In the genomic region with DNA sequence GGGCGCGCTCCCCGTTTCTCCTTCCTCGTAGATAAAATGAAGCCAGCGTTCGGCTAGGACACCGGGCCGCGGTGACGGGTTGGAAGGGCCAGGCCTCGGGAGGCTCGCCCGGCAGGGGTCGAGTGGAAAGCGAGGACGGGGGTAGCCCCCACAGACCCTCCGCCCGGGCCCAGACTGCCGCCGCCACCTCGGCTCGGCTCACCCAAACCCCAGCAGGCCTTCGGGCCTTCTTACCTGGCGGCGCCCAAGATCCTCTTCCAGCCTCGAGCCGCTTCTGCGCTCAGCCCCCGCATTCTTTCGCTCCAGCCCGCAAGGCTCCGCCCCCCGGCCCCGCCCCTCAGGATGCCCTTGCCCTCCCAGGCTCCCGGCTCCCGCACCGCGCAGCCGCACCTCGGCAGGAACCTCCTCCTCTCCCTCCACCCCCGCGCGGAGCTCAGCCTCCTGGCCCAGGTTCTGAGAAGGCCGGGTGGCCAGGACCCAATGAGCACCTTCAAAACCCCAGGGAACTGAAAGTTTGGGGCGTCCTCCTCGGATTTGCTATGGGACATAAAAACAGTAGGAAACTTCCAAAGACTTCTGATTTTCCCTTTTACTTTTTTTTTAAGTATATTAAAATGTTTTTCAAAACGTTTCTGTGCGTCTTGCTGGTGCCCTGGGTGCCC, we compare ENCODE assay signal across 8 cellular contexts. TPM values are rescaled to one million over a fixed set of nuclear protein-coding genes. Genes with fewer than 3 reads are reported as not detected.
DNase-seq lines count a peak whose midpoint lies in the region; ATAC-seq lines count a peak whose summit lies in the region.

TSS of gene CD59 (minus strand) at position 276 of the 662 bp plus-strand sequence. CDS start 13,978 bp downstream, outside the sequence.

- H3K4me1 ChIP-seq in NT2/D1 (ENCODE audit: insufficient read depth, insufficient read length), result no peaks in the 10 kb centered on the region
- no peaks in the 10 kb centered on the region for H3K4me1 ChIP-seq in endocrine pancreas (ENCODE audit: control insufficient read depth, insufficient read depth, low read length)
- peaks cover 4% of the 10 kb centered on the region for H3K4me1 ChIP-seq in mesendoderm (ENCODE audit: control insufficient read depth, low read depth, low read length)

- no peak within 1 kb of the TSS for H2BK120ac ChIP-seq in mesendoderm (ENCODE audit: low read depth, low read length)

- peak within 1 kb of the TSS; percentile 61 for H3K4me3 ChIP-seq in NT2/D1 (ENCODE audit: insufficient read length, low read depth)
- peak within 1 kb of the TSS; percentile 80 for H3K4me3 ChIP-seq in endocrine pancreas (ENCODE audit: control insufficient read depth, insufficient read depth, low read length)
- H3K4me3 ChIP-seq in mesendoderm (ENCODE audit: low read length), result peak within 1 kb of the TSS; percentile 60

- no peak within 1 kb of the TSS for H4K8ac ChIP-seq in mesendoderm (ENCODE audit: low read depth, low read length)

- no peak within 1 kb of the TSS for H2BK15ac ChIP-seq in mesendoderm (replicated peaks; ENCODE audit: low read depth)

- no peak within 1 kb of the TSS for H4K5ac ChIP-seq in mesendoderm (ENCODE audit: low read length)

- peak within 1 kb of the TSS; percentile 71 for H3K4me2 ChIP-seq in mesendoderm (ENCODE audit: low read length)

- H3K56ac ChIP-seq in mesendoderm (ENCODE audit: low read length), result peak within 1 kb of the TSS; percentile 87

- no peaks in the 10 kb centered on the region for H3K9me3 ChIP-seq in NT2/D1 (ENCODE audit: insufficient read depth, low read length)
- H3K9me3 ChIP-seq in endocrine pancreas (ENCODE audit: control insufficient read depth, low read length), result no peaks in the 10 kb centered on the region

- no peak within 1 kb of the TSS for H2AK5ac ChIP-seq in mesendoderm (ENCODE audit: low read length)

- H3K79me1 ChIP-seq in mesendoderm (ENCODE audit: low read length), result peaks cover 5% of the 10 kb centered on the region

- peak within 1 kb of the TSS; percentile 70 for H3K18ac ChIP-seq in mesendoderm (ENCODE audit: low read length)

- H3K9ac ChIP-seq in NT2/D1 (ENCODE audit: insufficient read length, low read depth) (peak within 1 kb of the TSS; percentile 83), endocrine pancreas (ENCODE audit: control insufficient read depth, insufficient read depth, low read length) (peak within 1 kb of the TSS; percentile 76), mesendoderm (ENCODE audit: low read length) (peak within 1 kb of the TSS; percentile 82)

- H3K79me2 ChIP-seq in mesendoderm (ENCODE audit: control insufficient read depth, insufficient read depth, low read length), result peaks cover 4% of the 10 kb centered on the region

- no peak within 1 kb of the TSS for H3K27ac ChIP-seq in mesendoderm (ENCODE audit: low read depth, low read length)

- no peak within 1 kb of the TSS for H3K4ac ChIP-seq in mesendoderm (ENCODE audit: low read depth, low read length)

- peak; percentile 83 for DNase-seq in COLO829 (ENCODE audit: low spot score)
- DNase-seq in HT1080 (ENCODE audit: low read depth), result peak; percentile 93
- peak; percentile 84 for DNase-seq in NT2/D1 (ENCODE audit: low read depth, low spot score)
- DNase-seq in activated CD8-positive, alpha-beta memory T cell treated with anti-CD3 and anti-CD28 coated beads, Interleukin-2, amount 50 U/mL, for 24 hours (ENCODE audit: extremely low read depth), result peak; percentile 63
- DNase-seq in mesendoderm, result peak; percentile 95
- DNase-seq in stimulated activated CD8-positive, alpha-beta memory T cell treated with anti-CD3 and anti-CD28 coated beads, Interleukin-12 subunit alpha, Interleukin-12 subunit beta, amount 100 ng/mL, for 4 hours (ENCODE audit: low read depth), result peak; percentile 86

- H3K36me3 ChIP-seq in NT2/D1 (ENCODE audit: insufficient read depth, insufficient read length, low read length) (peaks cover 3% of the 10 kb centered on the region), endocrine pancreas (ENCODE audit: control insufficient read depth, insufficient read depth, low read length) (no peaks in the 10 kb centered on the region), mesendoderm (ENCODE audit: control insufficient read depth, insufficient read depth, low read length) (no peaks in the 10 kb centered on the region)

- no peak within 1 kb of the TSS for H2BK5ac ChIP-seq in mesendoderm (ENCODE audit: low read length)

- peak within 1 kb of the TSS; percentile 34 for H3K23ac ChIP-seq in mesendoderm (ENCODE audit: low read length)

- H3K27me3 ChIP-seq in NT2/D1 (ENCODE audit: insufficient read depth, insufficient read length), result peaks cover 19% of the 10 kb centered on the region
- H3K27me3 ChIP-seq in endocrine pancreas (ENCODE audit: control insufficient read depth, insufficient read depth, low read length), result no peaks in the 10 kb centered on the region
- no peaks in the 10 kb centered on the region for H3K27me3 ChIP-seq in mesendoderm (ENCODE audit: insufficient read depth, low read length, poor library complexity)

- WGBS in mesendoderm (ENCODE audit: extremely low coverage, insufficient coverage, low lambda C conversion rate), result no CpG with 5 or more reads among the region's 48 CpGs

- peak; percentile 68 for ATAC-seq in GM21360 (IDR thresholded peaks at IDR 0.05; ENCODE audit: unreplicated experiment)

RNA-seq across cellular contexts. Expression of gene CD59, which starts in this region (rescaled TPM):
- 551 and 728 TPM in 2 replicates for total RNA-seq in HT1080 (2014; rRNA removed; shearing (Covaris generic))
- 872 and 957 TPM in 2 replicates for polyA plus RNA-seq in HT1080 (2015; cell fraction: cytosol; rRNA removed)
- 650 and 657 TPM in 2 replicates for polyA plus RNA-seq in HT1080 (2015; cell fraction: nucleus; rRNA removed)
- polyA plus RNA-seq in mesendoderm (2013, experiment 1 of 2), result 39.5 TPM
- 40.7 TPM for polyA plus RNA-seq in mesendoderm (2013, experiment 2 of 2)
